8 cellular contexts compared by ENCODE assay signal in genomic region chr9:133238851-133239532, GRCh38. TPM values are rescaled to one million over a fixed set of nuclear protein-coding genes. Genes with fewer than 3 reads are reported as not detected.
DNase-seq lines count a peak whose midpoint lies in the region; TF ChIP-seq lines count a peak whose summit lies in the region.

No MANE protein-coding gene starts in this region.

- DNase-seq in NCI-H2227 (lab: John Stamatoyannopoulos, UW; ENCODE audit: unreplicated experiment) (peak; percentile 38), NCI-H2227 treated with DMSO at 0.1 percent for 48 hours (lab: John Stamatoyannopoulos, UW) (no peak), SW480 (ENCODE audit: low spot score) (peak; percentile 85), adrenal gland (peak; percentile 81 to 92 (median 88)), right atrium auricular region (ENCODE audit: low spot score) (no peak), renal cortical epithelial cell (ENCODE audit: low read depth) (peak; percentile 42), vagina (ENCODE audit: extremely low spot score in 2 of 2) (peak in 1 of 2 donors; percentile 77), NK-92 (lab: John Stamatoyannopoulos, UW; ENCODE audit: unreplicated experiment) (no peak)

- H3K36me3 ChIP-seq in adrenal gland (replicated peaks in 1 of 2) (no peaks in the 10 kb centered on the region), right atrium auricular region (no peaks in the 10 kb centered on the region), vagina (no peaks in the 10 kb centered on the region)

- H3K9me3 ChIP-seq in adrenal gland (replicated peaks in 1 of 3) = no peaks in the 10 kb centered on the region
- H3K9me3 ChIP-seq in right atrium auricular region = no peaks in the 10 kb centered on the region
- H3K9me3 ChIP-seq in vagina = no peaks in the 10 kb centered on the region

- no peak for TF ChIP-seq POLR2A in adrenal gland (IDR thresholded peaks at IDR 0.05)
- no peak for TF ChIP-seq POLR2A in vagina (IDR thresholded peaks at IDR 0.05)

- H3K27me3 ChIP-seq in adrenal gland (no peaks in the 10 kb centered on the region), right atrium auricular region (no peaks in the 10 kb centered on the region), vagina (no peaks in the 10 kb centered on the region)

- H3K4me3 ChIP-seq in adrenal gland (peak overlapping the region in 2 of 4 donors; percentile 18 to 47), right atrium auricular region (peak overlapping the region; percentile 21 to 50), vagina (peak overlapping the region; percentile 27 to 36)

- TF ChIP-seq CTCF in adrenal gland (IDR thresholded peaks at IDR 0.05) (peak; percentile 76 to 96 (median 88)), right atrium auricular region (IDR thresholded peaks at IDR 0.05) (peak; percentile 48 to 82), vagina (IDR thresholded peaks at IDR 0.05) (peak in 1 of 3 experiments; percentile 37)

- H3K4me1 ChIP-seq in adrenal gland (replicated peaks in 1 of 2) (peaks cover 0 to 7% of the 10 kb centered on the region in 2 donors), right atrium auricular region (peaks cover 0 to 32% of the 10 kb centered on the region in 2 donors), vagina (peaks cover 22% of the 10 kb centered on the region)

- H3K27ac ChIP-seq in adrenal gland = peak overlapping the region in 4 of 5 donors; percentile 22 to 85 (median 66)
- peak overlapping the region; percentile 76 to 84 for H3K27ac ChIP-seq in right atrium auricular region
- peak overlapping the region; percentile 80 for H3K27ac ChIP-seq in vagina

- WGBS in adrenal gland, 4 donors = 9 to 25% (median 11%) methylated on average over 18 to 26 of the region's 26 CpGs

- intact Hi-C loops in adrenal gland (cut with DNase I) (loop anchor here in 1 of 2 donors (5.0 kb wide), 2 partner anchors 38 to 93 kb away; partner anchors contain the start of gene ABO), vagina (cut with DNase I) (no loop called here)

RNA-seq across cellular contexts. Expression of gene OBP2B, which starts 29.9 kb away (rescaled TPM):
- under 1 TPM in 1 of 8 donors, not detected in 7; 0.32 TPM for total RNA-seq in adrenal gland
- polyA plus RNA-seq in adrenal gland = not detected
- total RNA-seq in right atrium auricular region = not detected
- total RNA-seq in renal cortical epithelial cell = not detected in 2 replicates
- total RNA-seq in vagina = not detected

RNA-seq across cellular contexts. Expression of gene ABO, which starts 36.0 kb away (rescaled TPM):
- 10 to 100 TPM in 7 of 8 donors, 1 to 10 TPM in 1; 2.9 to 43.1 (median 20.1) TPM for total RNA-seq in adrenal gland
- 10 to 100 TPM in 2 of 3 donors, 1 to 10 TPM in 1; 9.9 to 20.8 (median 18.5) TPM for polyA plus RNA-seq in adrenal gland
- total RNA-seq in right atrium auricular region = 1 to 10 TPM; 1.1 to 2.5 TPM
- total RNA-seq in renal cortical epithelial cell = 0.17 and 4.5 TPM in 2 replicates
- 17.2 TPM for total RNA-seq in vagina

Comparison
In these comparisons a context has a peak if more than half of its experiments do, and no peak if none do; other contexts are left out.
1. DNase-seq: peak in NCI-H2227 (single experiment), SW480 (single experiment), adrenal gland (7 of 7) and renal cortical epithelial cell (single experiment); none in NCI-H2227 treated with DMSO at 0.1 percent for 48 hours (single experiment), right atrium auricular region (single experiment) and NK-92 (single experiment).
2. Peak in every context shown above with its lines, with median percentiles within 50 percentile points of each other: H3K27ac ChIP-seq.